In the genomic region with DNA sequence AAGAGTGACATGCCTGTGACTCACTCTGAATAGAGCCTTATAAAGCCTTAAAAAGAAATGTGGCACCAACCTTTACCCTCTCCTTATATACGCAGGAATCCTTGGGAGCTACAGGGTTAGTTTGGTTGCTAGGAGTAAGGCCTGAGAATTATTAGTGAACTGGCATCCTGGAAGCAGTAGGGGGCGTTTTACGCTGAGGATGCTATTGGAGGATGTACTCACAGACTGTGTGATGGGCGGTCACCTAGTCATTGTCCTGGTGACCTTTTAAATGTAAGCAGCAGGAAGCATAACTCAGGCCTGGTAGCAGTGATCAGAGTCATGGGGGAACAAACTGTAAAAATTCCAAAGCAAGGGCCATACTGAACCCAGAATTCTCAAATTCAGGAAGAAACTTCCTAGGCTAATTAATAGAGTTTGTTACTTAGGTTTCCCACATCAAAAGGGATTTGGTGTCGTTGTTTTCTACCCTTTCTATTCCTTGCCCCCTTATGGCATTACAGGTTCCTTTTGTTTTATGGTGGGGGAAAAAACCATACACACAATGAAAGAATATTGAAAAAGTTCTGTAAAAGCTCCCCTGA, we compare ENCODE assay signal across 8 cellular contexts.
DNase-seq lines count a peak whose midpoint lies in the region; ATAC-seq and TF ChIP-seq lines count a peak whose summit lies in the region.

No MANE protein-coding gene starts in this region.

- no peak overlapping the region for H3K27ac ChIP-seq in AG04450 (ENCODE audit: low read depth, low read length)
- H3K27ac ChIP-seq in aorta (ENCODE audit: low read depth in 1 of 2, low read length in 2 of 2), result no peak overlapping the region

- 56 to 60% methylated on average over 5 of the region's 5 CpGs for WGBS in aorta, 2 donors

- ATAC-seq in HG02763 (IDR thresholded peaks at IDR 0.05; ENCODE audit: unreplicated experiment) (no peak), aorta (ENCODE audit: low FRiP score) (no peak)

- CTCF ChIA-PET in AG04450 (lab: Charles Lee), result interaction anchor here (0.5 to 3.3 kb wide), 4 partner anchors 47 to 624 kb away, joined by 3 to 19 read pairs (median 7); no protein-coding TSS in a partner anchor

- no peaks in the 10 kb centered on the region for H3K36me3 ChIP-seq in aorta (ENCODE audit: control insufficient read depth in 1 of 2, insufficient read depth in 2 of 2, low read length in 1 of 2)

- POLR2A ChIA-PET in AG04450 (lab: Yijun Ruan, JAX), result no interaction called here

- H3K4me3 ChIP-seq in AG04450 (ENCODE audit: low read depth, low read length) (no peak overlapping the region), epithelial cell of proximal tubule (ENCODE audit: low read depth, low read length) (no peak overlapping the region), aorta (ENCODE audit: low read length in 2 of 2) (no peak overlapping the region)

- H3K4me1 ChIP-seq in aorta (ENCODE audit: control insufficient read depth in 1 of 2, insufficient read depth in 2 of 2, low read length in 2 of 2), result no peaks in the 10 kb centered on the region

- H3K27me3 ChIP-seq in AG04450 (ENCODE audit: control insufficient read depth, insufficient read depth, low read length), result peaks cover 26% of the 10 kb centered on the region
- H3K27me3 ChIP-seq in aorta (ENCODE audit: control insufficient read depth in 1 of 2, insufficient read depth in 2 of 2, low read length in 1 of 2), result peaks cover 0 to 1% of the 10 kb centered on the region in 2 donors

- TF ChIP-seq CTCF in AG04450 (IDR thresholded peaks at IDR 0.05; ENCODE audit: low read depth, low read length), result peak; percentile 53
- peak; percentile 65 for TF ChIP-seq CTCF in GM12872 (IDR thresholded peaks at IDR 0.05; ENCODE audit: insufficient read depth, low read depth, low read length)
- peak; percentile 83 for TF ChIP-seq CTCF in epithelial cell of proximal tubule (conservative IDR thresholded peaks at IDR 0.05; ENCODE audit: low read depth, low read length)

- H3K9me3 ChIP-seq in AG04450 (ENCODE audit: control insufficient read depth, insufficient read depth, low read length), result no peaks in the 10 kb centered on the region
- no peaks in the 10 kb centered on the region for H3K9me3 ChIP-seq in aorta (ENCODE audit: control insufficient read depth, low read length)

- DNase-seq in AG04450 (ENCODE audit: low read depth, low spot score), result no peak
- DNase-seq in NCI-H510A treated with DMSO at 0.1 percent for 48 hours (lab: John Stamatoyannopoulos, UW), result peak; percentile 96
- no peak for DNase-seq in epithelial cell of proximal tubule (ENCODE audit: low read depth)
- no peak for DNase-seq in activated T-cell treated with anti-CD3 and anti-CD28 coated beads, Interleukin-2, amount 50 U/mL, for 1 hour
- no peak for DNase-seq in effector CD8-positive, alpha-beta T cell (lab: John Stamatoyannopoulos, UW)
- DNase-seq in aorta, result no peak

- intact Hi-C loops in aorta (cut with DNase I), result no loop called here
